In the genomic region with DNA sequence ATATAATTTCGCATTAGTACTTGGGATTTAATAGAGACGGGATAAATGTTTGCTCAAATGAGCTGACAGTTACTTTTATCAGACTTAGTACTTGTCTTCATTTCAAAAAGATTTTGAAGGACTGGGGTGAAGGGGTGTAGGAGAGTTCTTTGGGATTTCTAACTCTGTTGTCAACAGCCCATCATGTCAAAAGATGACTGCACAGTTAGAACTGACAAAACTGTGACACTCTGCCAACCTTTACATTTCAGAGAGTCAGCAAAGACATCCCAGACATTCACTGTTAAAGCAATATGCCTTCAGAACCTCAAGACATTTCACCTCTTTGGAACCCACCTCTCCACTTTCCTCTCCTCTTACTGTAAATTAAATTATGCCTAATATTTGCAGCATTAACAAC, we compare ENCODE assay signal across 26 cellular contexts.
"Had no signal": no experiment of that assay in that cellular context is flagged by ENCODE, and none has a peak within 500 bp of the region (broad histone marks: within the 10 kb centered on the region; RNA-seq: fewer than 3 reads in every experiment).

No MANE protein-coding gene starts in this region.

- H3K27me3 ChIP-seq: neural progenitor cell, ovary, right lobe of liver, sigmoid colon, stomach, thyroid gland, tibial nerve, upper lobe of left lung, vagina had no signal

- DNase-seq: naive thymus-derived CD8-positive, alpha-beta T cell; nephron progenitor cell; occipital lobe; ovary; posterior cingulate gyrus; psoas muscle; right lobe of liver; sigmoid colon; small intestine; stimulated activated CD4-positive, alpha-beta T cell treated with anti-CD3 and anti-CD28 coated beads, Interleukin-15, amount 100 ng/mL, for 24 hours; stimulated activated CD4-positive, alpha-beta T cell treated with anti-CD3 and anti-CD28 coated beads, Interleukin-2, amount 100 ng/mL, for 24 hours; stimulated activated CD4-positive, alpha-beta T cell treated with anti-CD3 and anti-CD28 coated beads, Interleukin-2, amount 100 ng/mL, for 48 hours; stimulated activated CD4-positive, alpha-beta T cell treated with anti-CD3 and anti-CD28 coated beads, Interleukin-4, amount 100 ng/mL, for 24 hours; stimulated activated naive B cell treated with anti-CD40 and anti-IgM and Interleukin-4, amounts not matched to agents 10 μg/mL and 1 μg/mL and 100 μg/mL, for 72 hours; stimulated activated naive CD4-positive, alpha-beta T cell treated with Interleukin-2 at 50 U/mL for 16 hours; stomach; thyroid gland; trophoblast cell; upper lobe of left lung had no signal

- H3K9me3 ChIP-seq: psoas muscle, right lobe of liver, thoracic aorta, thyroid gland, upper lobe of left lung, vagina had no signal

- H3K27ac ChIP-seq: neural progenitor cell, ovary, parathyroid adenoma, psoas muscle, right lobe of liver, sigmoid colon, stomach, thoracic aorta, thyroid gland, tibial nerve, upper lobe of left lung, vagina had no signal

- H3K4me1 ChIP-seq: neural progenitor cell, parathyroid adenoma, psoas muscle, right lobe of liver, sigmoid colon, stomach, thyroid gland, tibial nerve, upper lobe of left lung, vagina had no signal

- ATAC-seq: naive thymus-derived CD8-positive, alpha-beta T cell; natural killer cell treated with Interleukin-12 subunit alpha and Interleukin-12 subunit beta and Interleukin-15 and Interleukin-18, amount 100 ng/mL, for 72 hours; psoas muscle; right lobe of liver; stimulated activated effector memory CD8-positive, alpha-beta T cell treated with anti-CD3 and anti-CD28 coated beads, Interleukin-12 subunit alpha, Interleukin-12 subunit beta, amount 100 ng/mL, for 72 hours; stimulated activated naive B cell treated with anti-CD40 and anti-IgM and Interleukin-4, amounts not matched to agents 10 μg/mL and 1 μg/mL and 100 μg/mL, for 72 hours had no signal

- H3K4me3 ChIP-seq: neural progenitor cell, ovary, psoas muscle, right lobe of liver, sigmoid colon, stomach, thoracic aorta, thyroid gland, tibial nerve, upper lobe of left lung, vagina had no signal

- H3K36me3 ChIP-seq: neural progenitor cell, ovary, right lobe of liver, sigmoid colon, stomach, thoracic aorta, thyroid gland, tibial nerve, upper lobe of left lung, vagina had no signal
